ENCODE assay signal across 8 cellular contexts in genomic region chr2:223692227-223692947, GRCh38.
DNase-seq lines count a peak whose midpoint lies in the region; ATAC-seq and TF ChIP-seq lines count a peak whose summit lies in the region.

No MANE protein-coding gene starts in this region.

- intact Hi-C loops in lower lobe of right lung (cut with DNase I), result no loop called here

- H3K9me3 Mint-ChIP-seq in chondrocyte (ENCODE audit: low read depth), result no peaks in the 10 kb centered on the region

- no peaks in the 10 kb centered on the region for H3K27me3 Mint-ChIP-seq in chondrocyte (ENCODE audit: low read depth)

- H3K4me3 Mint-ChIP-seq in chondrocyte (ENCODE audit: unreplicated experiment), result no peak overlapping the region

- TF ChIP-seq CTCF in chondrocyte (IDR thresholded peaks at IDR 0.05) (peak; percentile 85), lower lobe of right lung (IDR thresholded peaks at IDR 0.05) (peak; percentile 47)

- H3K36me3 Mint-ChIP-seq in chondrocyte (ENCODE audit: low read depth), result peaks cover 2% of the 10 kb centered on the region

- peak in 1 of 2 donors; percentile 60 for ATAC-seq in lower lobe of right lung
- ATAC-seq in GM21723 (IDR thresholded peaks at IDR 0.05; ENCODE audit: unreplicated experiment), result no peak
- ATAC-seq in HG02759 (IDR thresholded peaks at IDR 0.05; ENCODE audit: unreplicated experiment), result no peak

- no peak overlapping the region for H3K27ac ChIP-seq in lower lobe of right lung

- no peaks in the 10 kb centered on the region for H3K36me3 ChIP-seq in lower lobe of right lung

- no peaks in the 10 kb centered on the region for H3K4me1 ChIP-seq in lower lobe of right lung

- no peak overlapping the region for H3K4me3 ChIP-seq in lower lobe of right lung

- no peaks in the 10 kb centered on the region for H3K27me3 ChIP-seq in lower lobe of right lung (ENCODE audit: low read depth)

- DNase-seq in NOMO-1 treated with DMSO at 0.1 percent for 48 hours (lab: John Stamatoyannopoulos, UW; ENCODE audit: unreplicated experiment), result peak; percentile 1
- DNase-seq in NOMO-1 treated with dmso at 0.1 percent for 144 hours (lab: John Stamatoyannopoulos, UW; ENCODE audit: unreplicated experiment), result no peak
- peak; percentile 36 to 53 for DNase-seq in NCI-H524 (lab: John Stamatoyannopoulos, UW)
- no peak for DNase-seq in chondrocyte (ENCODE audit: low spot score)
- no peak for DNase-seq in lower lobe of right lung
- no peak for DNase-seq in NCI-H128 (lab: John Stamatoyannopoulos, UW; ENCODE audit: unreplicated experiment)

- no peaks in the 10 kb centered on the region for H3K9me3 ChIP-seq in lower lobe of right lung

- H3K4me1 Mint-ChIP-seq in chondrocyte (ENCODE audit: low read depth), result peaks cover 17% of the 10 kb centered on the region

- peak overlapping the region; percentile 5 for H3K27ac Mint-ChIP-seq in chondrocyte (ENCODE audit: unreplicated experiment)

Comparison
In these comparisons a context has a peak if more than half of its experiments do, and no peak if none do; other contexts are left out.
1. DNase-seq: peak in NOMO-1 treated with DMSO at 0.1 percent for 48 hours (single experiment) and NCI-H524 (2 of 2); none in NOMO-1 treated with dmso at 0.1 percent for 144 hours (single experiment), chondrocyte (single experiment), lower lobe of right lung (single experiment) and NCI-H128 (single experiment).